ENCODE assay signal across 2 cellular contexts in the genomic region with DNA sequence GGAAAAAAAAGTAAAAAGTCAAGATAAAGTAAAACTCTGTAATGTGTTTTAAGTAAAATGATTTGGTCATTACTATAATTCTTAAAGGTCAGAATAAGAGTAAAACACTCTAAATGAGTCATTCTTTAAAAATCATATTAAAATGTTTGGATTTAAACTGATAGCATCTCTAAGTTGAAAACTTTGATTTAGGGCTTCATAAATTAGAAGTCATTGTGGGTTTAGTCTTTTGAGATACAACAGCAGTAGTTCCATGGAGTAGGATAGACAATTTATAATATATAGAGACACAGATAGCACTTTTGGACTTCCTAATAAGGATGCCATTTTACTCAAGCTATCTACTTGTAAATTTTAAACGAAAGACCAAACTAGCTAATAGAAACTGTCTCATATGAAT.
TF ChIP-seq lines count a peak whose summit lies in the region.

No MANE protein-coding gene starts in this region.

TF ChIP-seq in HCT116, 20 proteins besides CTCF, POLR2A, EP300 and RAD21 (continued from another document):
- TF ChIP-seq, protein P1, sequence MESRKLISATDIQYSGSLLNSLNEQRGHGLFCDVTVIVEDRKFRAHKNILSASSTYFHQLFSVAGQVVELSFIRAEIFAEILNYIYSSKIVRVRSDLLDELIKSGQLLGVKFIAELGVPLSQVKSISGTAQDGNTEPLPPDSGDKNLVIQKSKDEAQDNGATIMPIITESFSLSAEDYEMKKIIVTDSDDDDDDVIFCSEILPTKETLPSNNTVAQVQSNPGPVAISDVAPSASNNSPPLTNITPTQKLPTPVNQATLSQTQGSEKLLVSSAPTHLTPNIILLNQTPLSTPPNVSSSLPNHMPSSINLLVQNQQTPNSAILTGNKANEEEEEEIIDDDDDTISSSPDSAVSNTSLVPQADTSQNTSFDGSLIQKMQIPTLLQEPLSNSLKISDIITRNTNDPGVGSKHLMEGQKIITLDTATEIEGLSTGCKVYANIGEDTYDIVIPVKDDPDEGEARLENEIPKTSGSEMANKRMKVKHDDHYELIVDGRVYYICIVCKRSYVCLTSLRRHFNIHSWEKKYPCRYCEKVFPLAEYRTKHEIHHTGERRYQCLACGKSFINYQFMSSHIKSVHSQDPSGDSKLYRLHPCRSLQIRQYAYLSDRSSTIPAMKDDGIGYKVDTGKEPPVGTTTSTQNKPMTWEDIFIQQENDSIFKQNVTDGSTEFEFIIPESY (IDR thresholded peaks at IDR 0.05; ENCODE audit: extremely low read depth, insufficient replicate concordance, low read length) = no peak
- TF ChIP-seq REST (IDR thresholded peaks at IDR 0.05; ENCODE audit: low read depth) (no peak), YY1 (IDR thresholded peaks at IDR 0.05; ENCODE audit: extremely low read depth, insufficient replicate concordance, low read depth, low read length) (no peak), SIN3A (IDR thresholded peaks at IDR 0.05; ENCODE audit: low read depth) (no peak), CEBPB (IDR thresholded peaks at IDR 0.05; ENCODE audit: low read depth) (no peak), TCF7L2 (IDR thresholded peaks at IDR 0.05; ENCODE audit: borderline replicate concordance, extremely low read depth, insufficient read depth, insufficient read length) (no peak)

TF ChIP-seq in SK-N-SH, 30 proteins besides CTCF, POLR2A, EP300 and RAD21 (continued from another document):
- TF ChIP-seq REST (IDR thresholded peaks at IDR 0.05; ENCODE audit: low read depth, low read length) (no peak), JUND (IDR thresholded peaks at IDR 0.05) (peak; percentile 26), TCF12 (IDR thresholded peaks at IDR 0.05) (peak; percentile 57; the same call in 1 of the 2 replicates)
